ENCODE assay signal across 8 cellular contexts in the genomic region with DNA sequence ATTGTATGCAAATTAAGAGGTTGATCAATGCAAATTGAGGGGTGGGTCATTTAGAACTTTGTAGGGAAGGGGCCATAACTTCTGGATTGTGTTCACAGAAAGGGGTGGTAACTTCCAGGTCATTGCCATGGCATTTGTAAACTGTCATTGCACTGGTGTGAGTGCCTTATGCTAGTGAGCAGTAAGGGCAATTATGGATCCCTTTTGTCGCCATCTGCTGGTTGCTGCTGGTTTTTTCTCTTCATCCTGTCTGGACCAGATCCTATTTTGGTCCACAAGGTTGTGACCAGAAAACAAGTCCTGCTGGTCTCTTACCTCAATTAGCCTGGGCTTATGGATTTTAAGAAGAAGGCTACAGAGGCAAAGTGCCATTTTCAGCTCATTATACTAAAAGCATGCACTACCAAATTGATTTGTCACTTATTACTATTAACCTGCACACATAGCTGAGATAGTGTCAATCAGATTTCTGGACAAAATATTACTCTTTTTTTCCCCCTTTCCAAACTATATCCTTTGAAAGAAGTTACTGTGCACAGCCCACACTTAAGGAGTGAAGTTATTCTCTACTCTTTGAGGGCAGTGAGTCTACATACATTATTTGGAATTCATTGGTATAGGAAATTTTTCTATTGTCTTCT.
DNase-seq lines count a peak whose midpoint lies in the region; ATAC-seq and TF ChIP-seq lines count a peak whose summit lies in the region.

No MANE protein-coding gene starts in this region.

- H3K4me1 Mint-ChIP-seq in activated naive CD4-positive, alpha-beta T cell treated with anti-CD3 and anti-CD28 coated beads, Interleukin-2, amount 10 ng/mL, durations not matched to agents 7 days and 5 days: no peaks in the 10 kb centered on the region

- TF ChIP-seq POLR2A in gastrocnemius medialis (IDR thresholded peaks at IDR 0.05): no peak

- no peaks in the 10 kb centered on the region for H3K9me3 ChIP-seq in SJCRH30 (replicated peaks)
- no peaks in the 10 kb centered on the region for H3K9me3 ChIP-seq in gastrocnemius medialis

- CTCF ChIA-PET in activated naive CD4-positive, alpha-beta T cell treated with anti-CD3 and anti-CD28 coated beads, Interleukin-2, amount 10 ng/mL, durations not matched to agents 7 days and 5 days (lab: Charles Lee): interaction anchor here (0.7 kb wide), 1 partner anchor 328 kb away, joined by 3 read pairs; no protein-coding TSS in a partner anchor

- H3K27ac ChIP-seq in SJCRH30: no peak overlapping the region
- H3K27ac ChIP-seq in gastrocnemius medialis: no peak overlapping the region

- no peaks in the 10 kb centered on the region for H3K36me3 Mint-ChIP-seq in activated naive CD4-positive, alpha-beta T cell treated with anti-CD3 and anti-CD28 coated beads, Interleukin-2, amount 10 ng/mL, durations not matched to agents 7 days and 5 days

- H3K36me3 ChIP-seq in SJCRH30: no peaks in the 10 kb centered on the region
- H3K36me3 ChIP-seq in gastrocnemius medialis: no peaks in the 10 kb centered on the region

- intact Hi-C loops in left cardiac atrium (cut with DNase I) (loop anchor here in 1 of 2 donors (10.0 kb wide), 1 partner anchor 1082 kb away; no protein-coding TSS in a partner anchor), gastrocnemius medialis (cut with DNase I; ENCODE audit: low total_unique reads) (loop anchor here (10.0 kb wide), 1 partner anchor 1082 kb away; no protein-coding TSS in a partner anchor)

- no peak overlapping the region for H3K4me3 Mint-ChIP-seq in activated naive CD4-positive, alpha-beta T cell treated with anti-CD3 and anti-CD28 coated beads, Interleukin-2, amount 10 ng/mL, durations not matched to agents 7 days and 5 days

- H3K4me1 ChIP-seq in SJCRH30 (peaks cover 11% of the 10 kb centered on the region; the same call in 1 of the 2 replicates), gastrocnemius medialis (peaks cover 4 to 7% of the 10 kb centered on the region in 2 donors)

- H3K4me3 ChIP-seq in SJCRH30 (no peak overlapping the region), gastrocnemius medialis (no peak overlapping the region)

- in situ Hi-C loops in gastrocnemius medialis (cut with MboI; ENCODE audit: low sequenced_read_pairs in 4 of 4): loop anchor here in 1 of 4 donors (25.0 kb wide), 1 partner anchor 1079 kb away; a partner anchor contains a TSS

- peak; percentile 86 for ATAC-seq in GM21717 (IDR thresholded peaks at IDR 0.05; ENCODE audit: unreplicated experiment)
- ATAC-seq in left cardiac atrium: peak; percentile 23 to 71
- ATAC-seq in gastrocnemius medialis: peak in 1 of 2 donors; percentile 33
- no peak for ATAC-seq in GM18519 (IDR thresholded peaks at IDR 0.05; ENCODE audit: low FRiP score, unreplicated experiment)

- H3K27me3 Mint-ChIP-seq in activated naive CD4-positive, alpha-beta T cell treated with anti-CD3 and anti-CD28 coated beads, Interleukin-2, amount 10 ng/mL, durations not matched to agents 7 days and 5 days: no peaks in the 10 kb centered on the region

- H3K9me3 Mint-ChIP-seq in activated naive CD4-positive, alpha-beta T cell treated with anti-CD3 and anti-CD28 coated beads, Interleukin-2, amount 10 ng/mL, durations not matched to agents 7 days and 5 days: no peaks in the 10 kb centered on the region

- TF ChIP-seq CTCF in gastrocnemius medialis (IDR thresholded peaks at IDR 0.05 in 4 of 5, conservative IDR thresholded peaks at IDR 0.05 in 1 of 5): peak in 4 of 5 experiments; percentile 22 to 53 (median 34)

- H3K27me3 ChIP-seq in SJCRH30 (no peaks in the 10 kb centered on the region), gastrocnemius medialis (no peaks in the 10 kb centered on the region)

- peak; percentile 29 for DNase-seq in GM03348 (ENCODE audit: low spot score)
- DNase-seq in HuH-7.5 (ENCODE audit: low spot score): peak; percentile 30
- DNase-seq in SJCRH30: peak; percentile 63 to 85
- DNase-seq in activated naive CD4-positive, alpha-beta T cell treated with anti-CD3 and anti-CD28 coated beads, Interleukin-2, amount 10 ng/mL, durations not matched to agents 7 days and 5 days: peak; percentile 71
- DNase-seq in left cardiac atrium: peak; percentile 45
- peak in 1 of 2 donors; percentile 24 for DNase-seq in gastrocnemius medialis

- H3K27ac Mint-ChIP-seq in activated naive CD4-positive, alpha-beta T cell treated with anti-CD3 and anti-CD28 coated beads, Interleukin-2, amount 10 ng/mL, durations not matched to agents 7 days and 5 days: no peak overlapping the region
